In genomic region chr19:3210347-3211017, GRCh38 we compare ENCODE assay signal across 1 cellular context.
TF ChIP-seq lines count a peak whose summit lies in the region.

No MANE protein-coding gene starts in this region.

TF ChIP-seq in GM12878, 131 proteins besides CTCF, POLR2A, EP300 and RAD21 (continued from another document):
- TF ChIP-seq ZBTB4 (CRISPR knock-in tag; IDR thresholded peaks at IDR 0.05), result no peak
- TF ChIP-seq RAD51 (IDR thresholded peaks at IDR 0.05), result no peak
- TF ChIP-seq ZNF207 (IDR thresholded peaks at IDR 0.05; ENCODE audit: borderline replicate concordance), result no peak
- TF ChIP-seq SMC3 (IDR thresholded peaks at IDR 0.05; ENCODE audit: borderline replicate concordance, low read length), result peak; percentile 66
- TF ChIP-seq, protein P1, sequence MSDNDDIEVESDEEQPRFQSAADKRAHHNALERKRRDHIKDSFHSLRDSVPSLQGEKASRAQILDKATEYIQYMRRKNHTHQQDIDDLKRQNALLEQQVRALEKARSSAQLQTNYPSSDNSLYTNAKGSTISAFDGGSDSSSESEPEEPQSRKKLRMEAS (IDR thresholded peaks at IDR 0.05; ENCODE audit: low read depth, low read length), result no peak
- no peak for TF ChIP-seq IKZF2 (IDR thresholded peaks at IDR 0.05)
- TF ChIP-seq HDGF (IDR thresholded peaks at IDR 0.05), result peak; percentile 70; the same call in 1 of the 2 replicates
- TF ChIP-seq, protein P2, sequence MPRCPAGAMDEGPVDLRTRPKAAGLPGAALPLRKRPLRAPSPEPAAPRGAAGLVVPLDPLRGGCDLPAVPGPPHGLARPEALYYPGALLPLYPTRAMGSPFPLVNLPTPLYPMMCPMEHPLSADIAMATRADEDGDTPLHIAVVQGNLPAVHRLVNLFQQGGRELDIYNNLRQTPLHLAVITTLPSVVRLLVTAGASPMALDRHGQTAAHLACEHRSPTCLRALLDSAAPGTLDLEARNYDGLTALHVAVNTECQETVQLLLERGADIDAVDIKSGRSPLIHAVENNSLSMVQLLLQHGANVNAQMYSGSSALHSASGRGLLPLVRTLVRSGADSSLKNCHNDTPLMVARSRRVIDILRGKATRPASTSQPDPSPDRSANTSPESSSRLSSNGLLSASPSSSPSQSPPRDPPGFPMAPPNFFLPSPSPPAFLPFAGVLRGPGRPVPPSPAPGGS (IDR thresholded peaks at IDR 0.05; ENCODE audit: borderline replicate concordance, insufficient read depth, low read depth, low read length, poor library complexity, severe bottlenecking), result peak; percentile 57
- no peak for TF ChIP-seq MTA3 (IDR thresholded peaks at IDR 0.05; ENCODE audit: borderline replicate concordance, low read length)
- TF ChIP-seq RUNX3 (IDR thresholded peaks at IDR 0.05; ENCODE audit: low read length), result peak; percentile 57; the same call in 1 of the 2 replicates
- no peak for TF ChIP-seq KDM1A (IDR thresholded peaks at IDR 0.05; ENCODE audit: borderline replicate concordance)
